In the genomic region with DNA sequence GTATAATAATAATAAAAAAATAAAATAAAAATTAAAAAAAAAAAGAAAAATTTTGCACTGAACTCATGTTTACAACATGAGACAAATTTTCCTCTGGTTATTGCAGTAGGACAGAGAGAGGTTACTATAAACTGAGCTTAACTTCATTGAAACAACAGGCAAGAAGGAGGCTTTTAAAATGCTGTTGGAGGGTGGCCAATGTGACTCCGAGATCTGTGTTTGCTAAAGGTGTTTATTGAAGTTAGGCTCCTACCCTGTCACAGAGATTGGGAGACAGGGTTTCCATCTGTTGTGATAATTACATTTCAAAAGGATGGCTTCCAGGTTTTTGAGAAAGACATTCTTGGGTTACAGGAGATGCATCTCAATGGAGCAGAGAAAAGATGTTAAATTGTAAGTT, we compare ENCODE assay signal across 19 cellular contexts.
"Had no signal": no experiment of that assay in that cellular context is flagged by ENCODE, and none has a peak within 500 bp of the region (broad histone marks: within the 10 kb centered on the region; RNA-seq: fewer than 3 reads in every experiment).

No MANE protein-coding gene starts in this region.

- H3K27ac ChIP-seq: adrenal gland, esophagus squamous epithelium, pancreas, right lobe of liver, testis, upper lobe of left lung had no signal

- H3K4me1 ChIP-seq: adrenal gland, esophagus squamous epithelium, pancreas, right lobe of liver, upper lobe of left lung had no signal

- H3K4me3 ChIP-seq: adrenal gland, esophagus squamous epithelium, pancreas, right lobe of liver, smooth muscle cell, testis, upper lobe of left lung had no signal

- DNase-seq: activated B cell treated with CpG ODN at 0.5 μM for 24 hours; activated CD4-positive, alpha-beta memory T cell treated with anti-CD3 and anti-CD28 coated beads for 36 hours; activated CD4-positive, alpha-beta T cell treated with anti-CD3 and anti-CD28 coated beads for 4 hours; activated gamma-delta T cell treated with Interleukin-2 at 50 U/mL for 16 hours; activated T-cell treated with anti-CD3 and anti-CD28 coated beads for 4 hours; adrenal gland; cerebellar nuclear complex; effector CD8-positive, alpha-beta T cell; esophagus squamous epithelium; mesenchymal stem cell; naive thymus-derived CD4-positive, alpha-beta T cell; pancreas; right lobe of liver; stimulated activated CD4-positive, alpha-beta T cell treated with anti-CD3 and anti-CD28 coated beads, Interleukin-4, amount 100 ng/mL, for 1 hour; stimulated activated naive CD8-positive, alpha-beta T cell treated with anti-CD3 and anti-CD28 coated beads, Interleukin-15, amount 100 ng/mL, for 72 hours; testis; upper lobe of left lung had no signal

- ATAC-seq: activated naive CD4-positive, alpha-beta T cell treated with anti-CD3 and anti-CD28 coated beads, Interleukin-2, amount 50 U/mL, for 72 hours; naive thymus-derived CD4-positive, alpha-beta T cell; pancreas; right lobe of liver; stimulated activated naive CD8-positive, alpha-beta T cell treated with anti-CD3 and anti-CD28 coated beads, Interleukin-15, amount 100 ng/mL, for 72 hours had no signal

- H3K36me3 ChIP-seq: adrenal gland, esophagus squamous epithelium, pancreas, right lobe of liver, upper lobe of left lung had no signal

- H3K27me3 ChIP-seq: adrenal gland, esophagus squamous epithelium, pancreas, right lobe of liver, testis, upper lobe of left lung had no signal

- H3K9me3 ChIP-seq: adrenal gland, esophagus squamous epithelium, pancreas, right lobe of liver, testis, upper lobe of left lung had no signal
